In the genomic region with DNA sequence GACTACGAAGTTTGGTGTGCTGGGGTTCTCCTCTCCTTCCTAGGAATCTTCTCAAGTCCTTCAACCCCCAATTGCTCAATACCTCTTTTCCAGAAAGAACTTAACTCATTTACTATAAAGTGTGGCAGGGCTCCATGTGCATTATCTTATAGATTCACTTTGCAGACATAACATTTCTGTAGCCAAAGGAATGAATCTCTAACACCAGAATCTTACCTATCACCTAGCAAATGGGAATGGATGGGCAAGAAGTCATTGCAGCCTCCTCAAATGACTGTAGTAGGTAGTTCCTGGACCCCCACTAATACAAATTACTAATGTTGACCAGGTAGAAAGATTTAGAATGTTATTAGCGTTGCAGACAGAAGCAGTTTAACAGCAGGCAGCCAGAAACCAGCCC, we compare ENCODE assay signal across 36 cellular contexts. TPM values are rescaled to one million over a fixed set of nuclear protein-coding genes. Genes with fewer than 3 reads are reported as not detected.
"Had no signal": no experiment of that assay in that cellular context is flagged by ENCODE, and none has a peak within 500 bp of the region (broad histone marks: within the 10 kb centered on the region; RNA-seq: fewer than 3 reads in every experiment).

No MANE protein-coding gene starts in this region.

- H3K4me3 ChIP-seq: MG63 had no signal

- H3K36me3 ChIP-seq: MG63 had no signal

- DNase-seq: Karpas-422, Kasumi-1, MG63, MM.1S, MV-4-11, NCI-H1048, NCI-H1092, NCI-H1092 treated with DMSO at 0.1 percent for 48 hours, NCI-H1105, NCI-H1105 treated with DMSO at 0.1 percent for 48 hours, NCI-H1417, NCI-H1417 treated with DMSO at 0.1 percent for 48 hours, NCI-H1436, NCI-H1436 treated with DMSO at 0.1 percent for 48 hours, NCI-H146, NCI-H1694, NCI-H1694 treated with DMSO at 0.1 percent for 48 hours, NCI-H187, NCI-H187 treated with DMSO at 0.1 percent for 48 hours, NCI-H1930, NCI-H2029, NCI-H2029 treated with DMSO at 0.1 percent for 48 hours, NCI-H2081, NCI-H2081 treated with DMSO at 0.1 percent for 48 hours, NCI-H2107, NCI-H2171, NCI-H2171 treated with DMSO at 0.1 percent for 48 hours, NCI-H2227 treated with DMSO at 0.1 percent for 48 hours, NCI-H226, NCI-H345, NCI-H446, NCI-H446 treated with DMSO at 0.1 percent for 48 hours, NCI-H510A, NCI-H510A treated with DMSO at 0.1 percent for 48 hours had no signal

RNA-seq across cellular contexts. Expression of a gene that starts 5.7 kb away (rescaled TPM):
- total RNA-seq: MCF 10A, NCI-H460 had no signal
